In the genomic region with DNA sequence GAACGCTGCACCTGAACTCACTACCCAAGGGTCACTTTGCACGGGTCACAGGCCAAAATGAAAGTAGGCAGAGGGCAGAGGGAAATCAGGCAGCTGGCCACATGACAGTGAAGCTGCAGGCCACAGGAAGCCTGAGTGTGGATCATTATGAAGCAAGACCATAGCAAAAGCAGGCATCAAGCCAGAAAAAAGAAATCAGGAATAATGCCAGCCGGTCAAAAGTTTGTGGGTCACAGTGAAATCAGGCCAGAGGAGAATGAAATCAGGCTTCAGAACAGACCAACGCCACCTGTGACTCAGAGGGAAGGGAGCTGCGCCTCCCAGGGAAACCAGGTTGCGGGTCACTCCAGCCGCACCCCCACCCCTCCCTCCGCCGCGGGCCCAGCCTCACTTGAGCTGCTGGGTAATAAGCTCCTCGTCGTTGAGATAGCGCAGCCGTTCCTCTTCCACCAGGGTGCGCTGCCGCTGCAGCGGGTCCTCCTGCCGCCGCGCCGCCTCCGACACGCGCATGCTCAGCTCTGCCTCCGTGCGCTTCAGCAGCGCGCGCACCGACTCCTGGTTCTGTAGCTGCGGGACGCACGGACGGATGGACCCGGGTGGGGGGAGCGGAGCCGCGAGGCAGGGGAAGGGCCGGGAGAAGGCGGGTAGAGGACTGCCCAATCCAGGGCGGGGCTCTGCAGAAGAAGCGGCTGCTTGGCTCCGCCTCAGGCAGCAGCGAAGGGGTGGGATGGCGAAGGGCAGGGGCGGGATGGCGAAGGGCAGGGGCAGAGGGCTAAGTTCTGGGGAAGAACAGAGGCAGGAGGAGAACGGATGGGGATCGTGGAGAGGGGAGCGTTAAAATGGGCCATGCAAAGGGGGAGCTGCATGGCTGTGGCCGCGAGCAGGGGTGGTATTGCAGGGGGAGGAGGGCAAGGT, we compare ENCODE assay signal across 1 cellular context.
TF ChIP-seq lines count a peak whose summit lies in the region.

No MANE protein-coding gene starts in this region.

TF ChIP-seq in HepG2, 621 proteins besides CTCF, POLR2A, EP300 and RAD21 (continued from another document and continues in another):
- TF ChIP-seq ZNF431 (CRISPR knock-in tag; IDR thresholded peaks at IDR 0.05; ENCODE audit: borderline replicate concordance, low read depth) (no peak), NFE2L2 (IDR thresholded peaks at IDR 0.05; ENCODE audit: low read length) (no peak), ZNF883 (CRISPR knock-in tag; IDR thresholded peaks at IDR 0.05; ENCODE audit: not compliant biosample characterization) (peak; percentile 77), SYNCRIP (IDR thresholded peaks at IDR 0.05; ENCODE audit: insufficient read depth, low read depth, low read length) (no peak), REPIN1 (CRISPR knock-in tag; IDR thresholded peaks at IDR 0.05; ENCODE audit: borderline replicate concordance, low read depth) (peak; percentile 90), ZNF782 (CRISPR knock-in tag; IDR thresholded peaks at IDR 0.05; ENCODE audit: borderline replicate concordance) (0 out of 2 replicates have a peak, but pooled peaks have one; percentile 28), BORCS8-MEF2B (CRISPR knock-in tag; IDR thresholded peaks at IDR 0.05) (peak; percentile 90), ZNF749 (CRISPR knock-in tag; IDR thresholded peaks at IDR 0.05; ENCODE audit: borderline replicate concordance) (0 out of 2 replicates have a peak, but pooled peaks have one; percentile 4), ZNF614 (CRISPR knock-in tag; IDR thresholded peaks at IDR 0.05; ENCODE audit: borderline replicate concordance) (peak; percentile 90; the same call in 1 of the 2 replicates), ZNF607 (CRISPR knock-in tag; IDR thresholded peaks at IDR 0.05; ENCODE audit: borderline replicate concordance) (peak; percentile 82), TAF15 (IDR thresholded peaks at IDR 0.05; ENCODE audit: low read depth, low read length, poor library complexity, severe bottlenecking) (peak; percentile 95), SOX5 (CRISPR knock-in tag; IDR thresholded peaks at IDR 0.05; ENCODE audit: borderline replicate concordance) (0 out of 2 replicates have a peak, but pooled peaks have one; percentile 40), AGO1 (IDR thresholded peaks at IDR 0.05; ENCODE audit: low read depth, low read length, poor library complexity, severe bottlenecking) (peak; percentile 63), KLF11 (CRISPR knock-in tag; IDR thresholded peaks at IDR 0.05) (0 out of 2 replicates have a peak, but pooled peaks have one; percentile 66), NFYB (CRISPR knock-in tag; IDR thresholded peaks at IDR 0.05) (peak; percentile 22; the same call in 1 of the 2 replicates), ZIK1 (CRISPR knock-in tag; IDR thresholded peaks at IDR 0.05; ENCODE audit: borderline replicate concordance, low read depth) (peak; percentile 64; the same call in 1 of the 2 replicates), HNF4G (IDR thresholded peaks at IDR 0.05; ENCODE audit: borderline replicate concordance, low read depth, low read length) (no peak), HNF4G (CRISPR knock-in tag; IDR thresholded peaks at IDR 0.05; ENCODE audit: borderline replicate concordance, low read depth) (0 out of 2 replicates have a peak, but pooled peaks have one; percentile 44), ZNF652 (CRISPR knock-in tag; IDR thresholded peaks at IDR 0.05; ENCODE audit: borderline replicate concordance, low read depth) (peak; percentile 40; the same call in 1 of the 2 replicates), ZNF256 (CRISPR knock-in tag; conservative IDR thresholded peaks at IDR 0.05) (no peak), ZSCAN31 (CRISPR knock-in tag; IDR thresholded peaks at IDR 0.05; ENCODE audit: low read depth) (peak; percentile 48; the same call in 1 of the 2 replicates), ETV5 (CRISPR knock-in tag; IDR thresholded peaks at IDR 0.05; ENCODE audit: borderline replicate concordance) (peak; percentile 34; the same call in 1 of the 2 replicates), ATF7-NPFF (CRISPR knock-in tag; IDR thresholded peaks at IDR 0.05; ENCODE audit: low read depth) (peak; percentile 87), FOSL2 (CRISPR knock-in tag; IDR thresholded peaks at IDR 0.05) (peak; percentile 66), GABPB1 (CRISPR knock-in tag; IDR thresholded peaks at IDR 0.05) (peak; percentile 79), PHF20 (CRISPR knock-in tag; IDR thresholded peaks at IDR 0.05) (no peak), HIVEP1 (CRISPR knock-in tag; IDR thresholded peaks at IDR 0.05) (no peak), ZNF296 (CRISPR knock-in tag; conservative IDR thresholded peaks at IDR 0.05) (no peak), SIX4 (CRISPR knock-in tag; IDR thresholded peaks at IDR 0.05) (0 out of 2 replicates have a peak, but pooled peaks have one; percentile 10), ERF (CRISPR knock-in tag; IDR thresholded peaks at IDR 0.05) (peak; percentile 73), JDP2 (CRISPR knock-in tag; IDR thresholded peaks at IDR 0.05; ENCODE audit: borderline replicate concordance) (no peak), ATAD3A (CRISPR knock-in tag; IDR thresholded peaks at IDR 0.05) (no peak), ZNF772 (CRISPR knock-in tag; IDR thresholded peaks at IDR 0.05) (peak; percentile 83; the same call in 1 of the 2 replicates), ZNF747 (CRISPR knock-in tag; IDR thresholded peaks at IDR 0.05; ENCODE audit: borderline replicate concordance) (peak; percentile 91; the same call in 1 of the 2 replicates)
- TF ChIP-seq, protein P1, sequence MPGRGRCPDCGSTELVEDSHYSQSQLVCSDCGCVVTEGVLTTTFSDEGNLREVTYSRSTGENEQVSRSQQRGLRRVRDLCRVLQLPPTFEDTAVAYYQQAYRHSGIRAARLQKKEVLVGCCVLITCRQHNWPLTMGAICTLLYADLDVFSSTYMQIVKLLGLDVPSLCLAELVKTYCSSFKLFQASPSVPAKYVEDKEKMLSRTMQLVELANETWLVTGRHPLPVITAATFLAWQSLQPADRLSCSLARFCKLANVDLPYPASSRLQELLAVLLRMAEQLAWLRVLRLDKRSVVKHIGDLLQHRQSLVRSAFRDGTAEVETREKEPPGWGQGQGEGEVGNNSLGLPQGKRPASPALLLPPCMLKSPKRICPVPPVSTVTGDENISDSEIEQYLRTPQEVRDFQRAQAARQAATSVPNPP (CRISPR knock-in tag; IDR thresholded peaks at IDR 0.05) = 0 out of 2 replicates have a peak, but pooled peaks have one; percentile 23
- TF ChIP-seq, protein P2, sequence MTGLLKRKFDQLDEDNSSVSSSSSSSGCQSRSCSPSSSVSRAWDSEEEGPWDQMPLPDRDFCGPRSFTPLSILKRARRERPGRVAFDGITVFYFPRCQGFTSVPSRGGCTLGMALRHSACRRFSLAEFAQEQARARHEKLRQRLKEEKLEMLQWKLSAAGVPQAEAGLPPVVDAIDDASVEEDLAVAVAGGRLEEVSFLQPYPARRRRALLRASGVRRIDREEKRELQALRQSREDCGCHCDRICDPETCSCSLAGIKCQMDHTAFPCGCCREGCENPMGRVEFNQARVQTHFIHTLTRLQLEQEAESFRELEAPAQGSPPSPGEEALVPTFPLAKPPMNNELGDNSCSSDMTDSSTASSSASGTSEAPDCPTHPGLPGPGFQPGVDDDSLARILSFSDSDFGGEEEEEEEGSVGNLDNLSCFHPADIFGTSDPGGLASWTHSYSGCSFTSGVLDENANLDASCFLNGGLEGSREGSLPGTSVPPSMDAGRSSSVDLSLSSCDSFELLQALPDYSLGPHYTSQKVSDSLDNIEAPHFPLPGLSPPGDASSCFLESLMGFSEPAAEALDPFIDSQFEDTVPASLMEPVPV (CRISPR knock-in tag; IDR thresholded peaks at IDR 0.05) = peak; percentile 83
- TF ChIP-seq, protein P3, sequence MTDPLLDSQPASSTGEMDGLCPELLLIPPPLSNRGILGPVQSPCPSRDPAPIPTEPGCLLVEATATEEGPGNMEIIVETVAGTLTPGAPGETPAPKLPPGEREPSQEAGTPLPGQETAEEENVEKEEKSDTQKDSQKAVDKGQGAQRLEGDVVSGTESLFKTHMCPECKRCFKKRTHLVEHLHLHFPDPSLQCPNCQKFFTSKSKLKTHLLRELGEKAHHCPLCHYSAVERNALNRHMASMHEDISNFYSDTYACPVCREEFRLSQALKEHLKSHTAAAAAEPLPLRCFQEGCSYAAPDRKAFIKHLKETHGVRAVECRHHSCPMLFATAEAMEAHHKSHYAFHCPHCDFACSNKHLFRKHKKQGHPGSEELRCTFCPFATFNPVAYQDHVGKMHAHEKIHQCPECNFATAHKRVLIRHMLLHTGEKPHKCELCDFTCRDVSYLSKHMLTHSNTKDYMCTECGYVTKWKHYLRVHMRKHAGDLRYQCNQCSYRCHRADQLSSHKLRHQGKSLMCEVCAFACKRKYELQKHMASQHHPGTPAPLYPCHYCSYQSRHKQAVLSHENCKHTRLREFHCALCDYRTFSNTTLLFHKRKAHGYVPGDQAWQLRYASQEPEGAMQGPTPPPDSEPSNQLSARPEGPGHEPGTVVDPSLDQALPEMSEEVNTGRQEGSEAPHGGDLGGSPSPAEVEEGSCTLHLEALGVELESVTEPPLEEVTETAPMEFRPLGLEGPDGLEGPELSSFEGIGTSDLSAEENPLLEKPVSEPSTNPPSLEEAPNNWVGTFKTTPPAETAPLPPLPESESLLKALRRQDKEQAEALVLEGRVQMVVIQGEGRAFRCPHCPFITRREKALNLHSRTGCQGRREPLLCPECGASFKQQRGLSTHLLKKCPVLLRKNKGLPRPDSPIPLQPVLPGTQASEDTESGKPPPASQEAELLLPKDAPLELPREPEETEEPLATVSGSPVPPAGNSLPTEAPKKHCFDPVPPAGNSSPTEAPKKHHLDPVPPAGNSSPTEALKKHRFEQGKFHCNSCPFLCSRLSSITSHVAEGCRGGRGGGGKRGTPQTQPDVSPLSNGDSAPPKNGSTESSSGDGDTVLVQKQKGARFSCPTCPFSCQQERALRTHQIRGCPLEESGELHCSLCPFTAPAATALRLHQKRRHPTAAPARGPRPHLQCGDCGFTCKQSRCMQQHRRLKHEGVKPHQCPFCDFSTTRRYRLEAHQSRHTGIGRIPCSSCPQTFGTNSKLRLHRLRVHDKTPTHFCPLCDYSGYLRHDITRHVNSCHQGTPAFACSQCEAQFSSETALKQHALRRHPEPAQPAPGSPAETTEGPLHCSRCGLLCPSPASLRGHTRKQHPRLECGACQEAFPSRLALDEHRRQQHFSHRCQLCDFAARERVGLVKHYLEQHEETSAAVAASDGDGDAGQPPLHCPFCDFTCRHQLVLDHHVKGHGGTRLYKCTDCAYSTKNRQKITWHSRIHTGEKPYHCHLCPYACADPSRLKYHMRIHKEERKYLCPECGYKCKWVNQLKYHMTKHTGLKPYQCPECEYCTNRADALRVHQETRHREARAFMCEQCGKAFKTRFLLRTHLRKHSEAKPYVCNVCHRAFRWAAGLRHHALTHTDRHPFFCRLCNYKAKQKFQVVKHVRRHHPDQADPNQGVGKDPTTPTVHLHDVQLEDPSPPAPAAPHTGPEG (CRISPR knock-in tag; IDR thresholded peaks at IDR 0.05) = no peak
- TF ChIP-seq, protein P4, sequence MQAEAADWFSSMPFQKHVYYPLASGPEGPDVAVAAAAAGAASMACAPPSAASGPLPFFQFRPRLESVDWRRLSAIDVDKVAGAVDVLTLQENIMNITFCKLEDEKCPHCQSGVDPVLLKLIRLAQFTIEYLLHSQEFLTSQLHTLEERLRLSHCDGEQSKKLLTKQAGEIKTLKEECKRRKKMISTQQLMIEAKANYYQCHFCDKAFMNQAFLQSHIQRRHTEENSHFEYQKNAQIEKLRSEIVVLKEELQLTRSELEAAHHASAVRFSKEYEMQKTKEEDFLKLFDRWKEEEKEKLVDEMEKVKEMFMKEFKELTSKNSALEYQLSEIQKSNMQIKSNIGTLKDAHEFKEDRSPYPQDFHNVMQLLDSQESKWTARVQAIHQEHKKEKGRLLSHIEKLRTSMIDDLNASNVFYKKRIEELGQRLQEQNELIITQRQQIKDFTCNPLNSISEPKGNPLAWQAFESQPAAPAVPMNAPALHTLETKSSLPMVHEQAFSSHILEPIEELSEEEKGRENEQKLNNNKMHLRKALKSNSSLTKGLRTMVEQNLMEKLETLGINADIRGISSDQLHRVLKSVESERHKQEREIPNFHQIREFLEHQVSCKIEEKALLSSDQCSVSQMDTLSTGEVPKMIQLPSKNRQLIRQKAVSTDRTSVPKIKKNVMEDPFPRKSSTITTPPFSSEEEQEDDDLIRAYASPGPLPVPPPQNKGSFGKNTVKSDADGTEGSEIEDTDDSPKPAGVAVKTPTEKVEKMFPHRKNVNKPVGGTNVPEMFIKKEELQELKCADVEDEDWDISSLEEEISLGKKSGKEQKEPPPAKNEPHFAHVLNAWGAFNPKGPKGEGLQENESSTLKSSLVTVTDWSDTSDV (CRISPR knock-in tag; IDR thresholded peaks at IDR 0.05) = no peak
- TF ChIP-seq, protein P5, sequence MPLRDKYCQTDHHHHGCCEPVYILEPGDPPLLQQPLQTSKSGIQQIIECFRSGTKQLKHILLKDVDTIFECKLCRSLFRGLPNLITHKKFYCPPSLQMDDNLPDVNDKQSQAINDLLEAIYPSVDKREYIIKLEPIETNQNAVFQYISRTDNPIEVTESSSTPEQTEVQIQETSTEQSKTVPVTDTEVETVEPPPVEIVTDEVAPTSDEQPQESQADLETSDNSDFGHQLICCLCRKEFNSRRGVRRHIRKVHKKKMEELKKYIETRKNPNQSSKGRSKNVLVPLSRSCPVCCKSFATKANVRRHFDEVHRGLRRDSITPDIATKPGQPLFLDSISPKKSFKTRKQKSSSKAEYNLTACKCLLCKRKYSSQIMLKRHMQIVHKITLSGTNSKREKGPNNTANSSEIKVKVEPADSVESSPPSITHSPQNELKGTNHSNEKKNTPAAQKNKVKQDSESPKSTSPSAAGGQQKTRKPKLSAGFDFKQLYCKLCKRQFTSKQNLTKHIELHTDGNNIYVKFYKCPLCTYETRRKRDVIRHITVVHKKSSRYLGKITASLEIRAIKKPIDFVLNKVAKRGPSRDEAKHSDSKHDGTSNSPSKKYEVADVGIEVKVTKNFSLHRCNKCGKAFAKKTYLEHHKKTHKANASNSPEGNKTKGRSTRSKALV (CRISPR knock-in tag; IDR thresholded peaks at IDR 0.05) = peak; percentile 99
